Comparison of ENCODE assay signal across 1 cellular context in genomic region chr11:75492181-75492820, GRCh38.
TF ChIP-seq lines count a peak whose summit lies in the region.

No MANE protein-coding gene starts in this region.

TF ChIP-seq in K562, 482 proteins besides CTCF, POLR2A, EP300 and RAD21 (continued from another document):
- TF ChIP-seq ZBTB40 (IDR thresholded peaks at IDR 0.05) = peak; percentile 72
- TF ChIP-seq ZBTB40 (CRISPR knock-in tag; IDR thresholded peaks at IDR 0.05) = no peak
- TF ChIP-seq PHF8 (IDR thresholded peaks at IDR 0.05; ENCODE audit: borderline replicate concordance, low read length) = peak; percentile 15; the same call in 1 of the 2 replicates
- TF ChIP-seq GABPB1 (CRISPR knock-in tag; IDR thresholded peaks at IDR 0.05) = peak; percentile 58; the same call in 1 of the 2 replicates
- 0 out of 2 replicates have a peak, but pooled peaks have one; percentile 22 for TF ChIP-seq ELF1 (tag; IDR thresholded peaks at IDR 0.05)
- TF ChIP-seq KDM5B (IDR thresholded peaks at IDR 0.05; ENCODE audit: insufficient replicate concordance, low read depth, low read length) = no peak
- TF ChIP-seq SPI1 (IDR thresholded peaks at IDR 0.05; ENCODE audit: borderline replicate concordance, low read depth, low read length) = peak; percentile 90
- TF ChIP-seq ZNF586 (CRISPR knock-in tag; conservative IDR thresholded peaks at IDR 0.05) = no peak
- TF ChIP-seq, protein P1, sequence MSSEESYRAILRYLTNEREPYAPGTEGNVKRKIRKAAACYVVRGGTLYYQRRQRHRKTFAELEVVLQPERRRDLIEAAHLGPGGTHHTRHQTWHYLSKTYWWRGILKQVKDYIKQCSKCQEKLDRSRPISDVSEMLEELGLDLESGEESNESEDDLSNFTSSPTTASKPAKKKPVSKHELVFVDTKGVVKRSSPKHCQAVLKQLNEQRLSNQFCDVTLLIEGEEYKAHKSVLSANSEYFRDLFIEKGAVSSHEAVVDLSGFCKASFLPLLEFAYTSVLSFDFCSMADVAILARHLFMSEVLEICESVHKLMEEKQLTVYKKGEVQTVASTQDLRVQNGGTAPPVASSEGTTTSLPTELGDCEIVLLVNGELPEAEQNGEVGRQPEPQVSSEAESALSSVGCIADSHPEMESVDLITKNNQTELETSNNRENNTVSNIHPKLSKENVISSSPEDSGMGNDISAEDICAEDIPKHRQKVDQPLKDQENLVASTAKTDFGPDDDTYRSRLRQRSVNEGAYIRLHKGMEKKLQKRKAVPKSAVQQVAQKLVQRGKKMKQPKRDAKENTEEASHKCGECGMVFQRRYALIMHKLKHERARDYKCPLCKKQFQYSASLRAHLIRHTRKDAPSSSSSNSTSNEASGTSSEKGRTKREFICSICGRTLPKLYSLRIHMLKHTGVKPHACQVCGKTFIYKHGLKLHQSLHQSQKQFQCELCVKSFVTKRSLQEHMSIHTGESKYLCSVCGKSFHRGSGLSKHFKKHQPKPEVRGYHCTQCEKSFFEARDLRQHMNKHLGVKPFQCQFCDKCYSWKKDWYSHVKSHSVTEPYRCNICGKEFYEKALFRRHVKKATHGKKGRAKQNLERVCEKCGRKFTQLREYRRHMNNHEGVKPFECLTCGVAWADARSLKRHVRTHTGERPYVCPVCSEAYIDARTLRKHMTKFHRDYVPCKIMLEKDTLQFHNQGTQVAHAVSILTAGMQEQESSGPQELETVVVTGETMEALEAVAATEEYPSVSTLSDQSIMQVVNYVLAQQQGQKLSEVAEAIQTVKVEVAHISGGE (CRISPR knock-in tag; IDR thresholded peaks at IDR 0.05) = 0 out of 6 replicates have a peak, but pooled peaks of 1 of the 3 experiments have one; percentile 25
- TF ChIP-seq ZFP36 (IDR thresholded peaks at IDR 0.05; ENCODE audit: low read depth, low read length, partially characterized antibody) = peak; percentile 25
- no peak for TF ChIP-seq KDM2B (CRISPR knock-in tag; IDR thresholded peaks at IDR 0.05)
- peak; percentile 66 for TF ChIP-seq GABPA (tag; conservative IDR thresholded peaks at IDR 0.05; ENCODE audit: low read depth)
- TF ChIP-seq CSDE1 (IDR thresholded peaks at IDR 0.05) = no peak
- no peak for TF ChIP-seq RB1 (IDR thresholded peaks at IDR 0.05; ENCODE audit: low read depth)
- TF ChIP-seq, protein P2, sequence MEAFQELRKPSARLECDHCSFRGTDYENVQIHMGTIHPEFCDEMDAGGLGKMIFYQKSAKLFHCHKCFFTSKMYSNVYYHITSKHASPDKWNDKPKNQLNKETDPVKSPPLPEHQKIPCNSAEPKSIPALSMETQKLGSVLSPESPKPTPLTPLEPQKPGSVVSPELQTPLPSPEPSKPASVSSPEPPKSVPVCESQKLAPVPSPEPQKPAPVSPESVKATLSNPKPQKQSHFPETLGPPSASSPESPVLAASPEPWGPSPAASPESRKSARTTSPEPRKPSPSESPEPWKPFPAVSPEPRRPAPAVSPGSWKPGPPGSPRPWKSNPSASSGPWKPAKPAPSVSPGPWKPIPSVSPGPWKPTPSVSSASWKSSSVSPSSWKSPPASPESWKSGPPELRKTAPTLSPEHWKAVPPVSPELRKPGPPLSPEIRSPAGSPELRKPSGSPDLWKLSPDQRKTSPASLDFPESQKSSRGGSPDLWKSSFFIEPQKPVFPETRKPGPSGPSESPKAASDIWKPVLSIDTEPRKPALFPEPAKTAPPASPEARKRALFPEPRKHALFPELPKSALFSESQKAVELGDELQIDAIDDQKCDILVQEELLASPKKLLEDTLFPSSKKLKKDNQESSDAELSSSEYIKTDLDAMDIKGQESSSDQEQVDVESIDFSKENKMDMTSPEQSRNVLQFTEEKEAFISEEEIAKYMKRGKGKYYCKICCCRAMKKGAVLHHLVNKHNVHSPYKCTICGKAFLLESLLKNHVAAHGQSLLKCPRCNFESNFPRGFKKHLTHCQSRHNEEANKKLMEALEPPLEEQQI (IDR thresholded peaks at IDR 0.05) = no peak
- peak; percentile 28; the same call in 1 of the 2 replicates for TF ChIP-seq TFAP4 (CRISPR knock-in tag; IDR thresholded peaks at IDR 0.05; ENCODE audit: borderline replicate concordance)
- TF ChIP-seq PTTG1 (tag; IDR thresholded peaks at IDR 0.05; ENCODE audit: low read depth) = no peak
